1 cellular context compared by ENCODE assay signal in the genomic region with DNA sequence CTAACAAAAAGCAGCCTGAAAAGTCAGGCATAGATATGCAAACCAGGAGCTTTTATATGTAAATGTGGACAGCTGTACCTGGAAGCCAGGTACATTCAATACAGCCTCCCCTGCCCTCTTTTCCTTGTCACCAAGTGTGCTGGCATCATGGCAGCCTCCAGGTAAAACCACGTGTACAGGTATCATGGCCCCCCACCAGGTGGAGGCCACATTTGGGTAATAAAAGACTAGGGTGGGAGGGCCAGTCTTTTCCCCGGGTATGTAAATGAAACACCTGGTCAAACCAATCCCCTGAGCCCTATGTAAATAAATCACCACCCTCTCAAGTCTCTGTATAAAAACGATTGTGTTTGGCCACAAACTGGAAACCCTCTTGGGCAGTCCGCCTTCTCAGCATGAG.
TF ChIP-seq lines count a peak whose summit lies in the region.

No MANE protein-coding gene starts in this region.

TF ChIP-seq in H1, 55 proteins besides CTCF, POLR2A, EP300 and RAD21:
- TF ChIP-seq EZH2 (IDR thresholded peaks at IDR 0.05; ENCODE audit: low read depth, low read length, severe bottlenecking) (no peak), YY1 (IDR thresholded peaks at IDR 0.05; ENCODE audit: low read depth, low read length) (peak; percentile 82), TAF1 (IDR thresholded peaks at IDR 0.05; ENCODE audit: low read depth, low read length) (no peak), POU5F1 (IDR thresholded peaks at IDR 0.05; ENCODE audit: low read depth, low read length) (peak; percentile 15; the same call in 1 of the 2 replicates)
- TF ChIP-seq, protein P1, sequence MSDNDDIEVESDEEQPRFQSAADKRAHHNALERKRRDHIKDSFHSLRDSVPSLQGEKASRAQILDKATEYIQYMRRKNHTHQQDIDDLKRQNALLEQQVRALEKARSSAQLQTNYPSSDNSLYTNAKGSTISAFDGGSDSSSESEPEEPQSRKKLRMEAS (IDR thresholded peaks at IDR 0.05), result peak; percentile 82
- TF ChIP-seq, protein P2, sequence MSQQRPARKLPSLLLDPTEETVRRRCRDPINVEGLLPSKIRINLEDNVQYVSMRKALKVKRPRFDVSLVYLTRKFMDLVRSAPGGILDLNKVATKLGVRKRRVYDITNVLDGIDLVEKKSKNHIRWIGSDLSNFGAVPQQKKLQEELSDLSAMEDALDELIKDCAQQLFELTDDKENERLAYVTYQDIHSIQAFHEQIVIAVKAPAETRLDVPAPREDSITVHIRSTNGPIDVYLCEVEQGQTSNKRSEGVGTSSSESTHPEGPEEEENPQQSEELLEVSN (IDR thresholded peaks at IDR 0.05), result peak; percentile 45; the same call in 1 of the 2 replicates
TF ChIP-seq in H1: peak in this region for 4.
